21 cellular contexts compared by ENCODE assay signal in genomic region chr11:94028436-94028835, GRCh38. TPM values are rescaled to one million over a fixed set of nuclear protein-coding genes. Genes with fewer than 3 reads are reported as not detected.
DNase-seq lines count a peak whose midpoint lies in the region; ATAC-seq and TF ChIP-seq lines count a peak whose summit lies in the region.
"Had no signal": no experiment of that assay in that cellular context is flagged by ENCODE, and none has a peak within 500 bp of the region (broad histone marks: within the 10 kb centered on the region; RNA-seq: fewer than 3 reads in every experiment).

No MANE protein-coding gene starts in this region.

- peaks cover 8% of the 10 kb centered on the region; the same call in 1 of the 2 replicates for H3K9me3 Mint-ChIP-seq in HFFc6
- peaks cover 6 to 19% of the 10 kb centered on the region in 2 donors for H3K9me3 Mint-ChIP-seq in stimulated activated naive CD8-positive, alpha-beta T cell treated with anti-CD3 and anti-CD28 coated beads, Interleukin-15, amount 100 ng/mL, for 72 hours
- no peaks in the 10 kb centered on the region for H3K9me3 Mint-ChIP-seq in activated naive CD4-positive, alpha-beta T cell treated with anti-CD3 and anti-CD28 coated beads for 36 hours
- H3K9me3 Mint-ChIP-seq: activated naive CD4-positive, alpha-beta T cell treated with anti-CD3 and anti-CD28 coated beads, Interleukin-2, amount 50 U/mL, for 24 hours; T-helper 1 cell treated with Interleukin-12 subunit alpha and Interleukin-12 subunit beta and Interleukin-4 antibody, amounts not matched to agents 30 μg/mL and 1 μg/mL, for 36 hours had no signal

- POLR2A ChIA-PET in AG04449 (lab: Yijun Ruan, JAX): no interaction called here

- in situ Hi-C loops in astrocyte of the cerebellum (cut with HindIII; ENCODE audit: low sequenced_read_pairs): no loop called here

- peaks cover 14% of the 10 kb centered on the region for H3K36me3 Mint-ChIP-seq in HFFc6 (ENCODE audit: low read depth)
- no peaks in the 10 kb centered on the region for H3K36me3 Mint-ChIP-seq in activated naive CD4-positive, alpha-beta T cell treated with anti-CD3 and anti-CD28 coated beads for 36 hours (ENCODE audit: low read depth)
- H3K36me3 Mint-ChIP-seq: activated naive CD4-positive, alpha-beta T cell treated with anti-CD3 and anti-CD28 coated beads, Interleukin-2, amount 50 U/mL, for 24 hours had no signal

- H3K27me3 Mint-ChIP-seq in HFFc6 (ENCODE audit: insufficient read depth): peaks cover 2% of the 10 kb centered on the region
- peaks cover 17% of the 10 kb centered on the region for H3K27me3 Mint-ChIP-seq in stimulated activated naive CD8-positive, alpha-beta T cell treated with anti-CD3 and anti-CD28 coated beads, Interleukin-15, amount 100 ng/mL, for 72 hours
- H3K27me3 Mint-ChIP-seq in activated naive CD4-positive, alpha-beta T cell treated with anti-CD3 and anti-CD28 coated beads for 36 hours (ENCODE audit: low read depth): peaks cover 6% of the 10 kb centered on the region

- TF ChIP-seq CTCF in AG04449 (IDR thresholded peaks at IDR 0.05; ENCODE audit: insufficient read depth, low read length, missing control alignments) (no peak), HFFc6 (IDR thresholded peaks at IDR 0.05) (no peak), astrocyte of the cerebellum (IDR thresholded peaks at IDR 0.05; ENCODE audit: low read depth, low read length, missing control alignments) (no peak), foreskin fibroblast (IDR thresholded peaks at IDR 0.05; ENCODE audit: low read depth, low read length) (no peak)

- peaks cover 35% of the 10 kb centered on the region for H3K4me1 Mint-ChIP-seq in HFFc6 (ENCODE audit: low read depth)
- no peaks in the 10 kb centered on the region for H3K4me1 Mint-ChIP-seq in stimulated activated naive CD8-positive, alpha-beta T cell treated with anti-CD3 and anti-CD28 coated beads, Interleukin-15, amount 100 ng/mL, for 72 hours
- no peaks in the 10 kb centered on the region for H3K4me1 Mint-ChIP-seq in activated naive CD4-positive, alpha-beta T cell treated with anti-CD3 and anti-CD28 coated beads for 36 hours (ENCODE audit: low read depth)
- H3K4me1 Mint-ChIP-seq: activated naive CD4-positive, alpha-beta T cell treated with anti-CD3 and anti-CD28 coated beads, Interleukin-2, amount 50 U/mL, for 24 hours had no signal

- H3K27ac Mint-ChIP-seq in HFFc6: peak overlapping the region; percentile 81
- H3K27ac Mint-ChIP-seq in stimulated activated naive CD8-positive, alpha-beta T cell treated with anti-CD3 and anti-CD28 coated beads, Interleukin-15, amount 100 ng/mL, for 72 hours: no peak overlapping the region
- H3K27ac Mint-ChIP-seq in activated naive CD4-positive, alpha-beta T cell treated with anti-CD3 and anti-CD28 coated beads for 36 hours: no peak overlapping the region
- H3K27ac Mint-ChIP-seq: activated naive CD4-positive, alpha-beta T cell treated with anti-CD3 and anti-CD28 coated beads, Interleukin-2, amount 50 U/mL, for 24 hours; stimulated activated naive CD8-positive, alpha-beta T cell treated with anti-CD3 and anti-CD28 coated beads, Interleukin-15, Interleukin-2, amounts not matched to agents 100 ng/mL and 50 ng/mL, for 24 hours; T-helper 1 cell treated with Interleukin-12 subunit alpha and Interleukin-12 subunit beta and Interleukin-4 antibody, amounts not matched to agents 30 μg/mL and 1 μg/mL, for 36 hours had no signal

- no peak for ATAC-seq in stimulated activated naive CD8-positive, alpha-beta T cell treated with anti-CD3 and anti-CD28 coated beads, Interleukin-15, amount 100 ng/mL, for 72 hours
- no peak for ATAC-seq in HG02885 (IDR thresholded peaks at IDR 0.05; ENCODE audit: poor library complexity, unreplicated experiment)
- ATAC-seq: HCT116, Panc1 had no signal

- DNase-seq in AG04449 (ENCODE audit: low read depth, low spot score): peak; percentile 7
- peak; percentile 92 for DNase-seq in HFFc6
- peak; percentile 12 for DNase-seq in astrocyte of the cerebellum (ENCODE audit: low read depth)
- DNase-seq in foreskin fibroblast: peak; percentile 40 to 52
- no peak for DNase-seq in stimulated activated naive CD8-positive, alpha-beta T cell treated with anti-CD3 and anti-CD28 coated beads, Interleukin-15, amount 100 ng/mL, for 72 hours
- no peak for DNase-seq in NCI-H748 (lab: John Stamatoyannopoulos, UW; ENCODE audit: unreplicated experiment)
- no peak for DNase-seq in activated naive CD4-positive, alpha-beta T cell treated with anti-CD3 and anti-CD28 coated beads for 36 hours
- DNase-seq: activated CD4-positive, alpha-beta T cell treated with anti-CD3 and anti-CD28 coated beads for 1 hour; activated CD8-positive, alpha-beta memory T cell treated with anti-CD3 and anti-CD28 coated beads, Interleukin-2, amount 50 U/mL, for 4 hours; NCI-H524 treated with DMSO at 0.1 percent for 48 hours; ovary had no signal

- no peak overlapping the region for H3K4me3 ChIP-seq in AG04449 (ENCODE audit: low read depth, low read length)
- H3K4me3 ChIP-seq in astrocyte of the cerebellum (ENCODE audit: low read depth, low read length): no peak overlapping the region
- H3K4me3 ChIP-seq in foreskin fibroblast (ENCODE audit: low read depth in 1 of 2, low read length in 2 of 2): no peak overlapping the region
- H3K4me3 ChIP-seq: ovary, smooth muscle cell had no signal

- CTCF ChIA-PET in AG04449 (lab: Yijun Ruan, JAX): no interaction called here
- CTCF ChIA-PET in activated naive CD4-positive, alpha-beta T cell treated with anti-CD3 and anti-CD28 coated beads for 36 hours (lab: Charles Lee): no interaction called here

- peak overlapping the region; percentile 26; the same call in 1 of the 2 replicates for H3K4me3 Mint-ChIP-seq in HFFc6
- no peak overlapping the region for H3K4me3 Mint-ChIP-seq in stimulated activated naive CD8-positive, alpha-beta T cell treated with anti-CD3 and anti-CD28 coated beads, Interleukin-15, amount 100 ng/mL, for 72 hours
- H3K4me3 Mint-ChIP-seq in activated naive CD4-positive, alpha-beta T cell treated with anti-CD3 and anti-CD28 coated beads for 36 hours: no peak overlapping the region
- H3K4me3 Mint-ChIP-seq: activated naive CD4-positive, alpha-beta T cell treated with anti-CD3 and anti-CD28 coated beads, Interleukin-2, amount 50 U/mL, for 24 hours; stimulated activated naive CD8-positive, alpha-beta T cell treated with anti-CD3 and anti-CD28 coated beads, Interleukin-15, Interleukin-2, amounts not matched to agents 100 ng/mL and 50 ng/mL, for 24 hours; T-helper 1 cell treated with Interleukin-12 subunit alpha and Interleukin-12 subunit beta and Interleukin-4 antibody, amounts not matched to agents 30 μg/mL and 1 μg/mL, for 36 hours had no signal

- intact Hi-C loops in activated naive CD4-positive, alpha-beta T cell treated with anti-CD3 and anti-CD28 coated beads for 36 hours (cut with micrococcal nuclease): no loop called here

RNA-seq across cellular contexts. Expression of gene HEPHL1, which starts 7.3 kb away (rescaled TPM):
- total RNA-seq in HFFc6 (2021; fragmentation: NEBNext Ultra II Directional; extraction: Animal tissue kit (Norgen Biotek cat#: 25700)): not detected
- total RNA-seq in activated naive CD4-positive, alpha-beta T cell treated with anti-CD3 and anti-CD28 coated beads for 36 hours: not detected
- total RNA-seq: A673, chondrocyte, endothelial cell of umbilical vein, ovary had no signal

Comparison
In these comparisons a context has a peak if more than half of its experiments do, and no peak if none do; other contexts are left out.
1. DNase-seq: peak in AG04449 (single experiment), HFFc6 (single experiment), astrocyte of the cerebellum (single experiment) and foreskin fibroblast (2 of 2); none in stimulated activated naive CD8-positive, alpha-beta T cell treated with anti-CD3 and anti-CD28 coated beads, Interleukin-15, amount 100 ng/mL, for 72 hours (0 of 2), NCI-H748 (single experiment) and activated naive CD4-positive, alpha-beta T cell treated with anti-CD3 and anti-CD28 coated beads for 36 hours (single experiment).